ENCODE assay signal across 29 cellular contexts in the genomic region with DNA sequence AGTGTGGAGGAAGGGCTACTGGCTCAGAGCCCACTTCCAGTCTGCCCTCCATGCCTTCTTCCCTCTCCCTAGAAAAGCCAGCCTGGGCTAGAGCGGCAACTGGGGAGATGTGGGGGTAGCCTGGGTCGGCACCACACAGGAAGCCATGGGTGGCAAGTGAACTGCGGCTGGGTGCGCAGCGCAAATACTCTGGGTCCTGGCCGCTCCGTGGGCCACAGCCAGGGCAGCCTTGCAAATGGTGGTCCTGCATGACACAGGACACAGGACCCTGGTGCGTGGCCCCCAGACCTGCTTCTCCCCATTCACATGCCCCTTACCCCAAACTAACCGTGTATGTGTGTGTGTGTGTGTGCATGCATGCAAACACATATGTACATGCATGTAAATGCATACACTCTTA.
"Had no signal": no experiment of that assay in that cellular context is flagged by ENCODE, and none has a peak within 500 bp of the region (broad histone marks: within the 10 kb centered on the region; RNA-seq: fewer than 3 reads in every experiment).

No MANE protein-coding gene starts in this region.

- H3K9me3 ChIP-seq: esophagus squamous epithelium, pancreas, right lobe of liver, testis, tibial artery, upper lobe of left lung had no signal

- H3K4me3 ChIP-seq: coronary artery, esophagus squamous epithelium, lung, pancreas, right lobe of liver, testis, tibial artery, upper lobe of left lung had no signal

- H3K27ac ChIP-seq: coronary artery, esophagus squamous epithelium, pancreas, right lobe of liver, testis, tibial artery, upper lobe of left lung had no signal

- H3K9me3 Mint-ChIP-seq: effector memory CD8-positive, alpha-beta T cell; immature natural killer cell; mesothelial cell of epicardium; naive thymus-derived CD4-positive, alpha-beta T cell; nephron had no signal

- FAIRE-seq: endometrium, pancreas, small intestine, urothelium cell line had no signal

- H3K27me3 Mint-ChIP-seq: effector memory CD8-positive, alpha-beta T cell; naive thymus-derived CD4-positive, alpha-beta T cell had no signal

- H3K4me1 ChIP-seq: pancreas, right lobe of liver, testis, tibial artery, upper lobe of left lung had no signal

- H3K27ac Mint-ChIP-seq: immature natural killer cell; mesothelial cell of epicardium; naive thymus-derived CD4-positive, alpha-beta T cell; nephron had no signal

- DNase-seq: effector memory CD8-positive, alpha-beta T cell; erythroblast; esophagus squamous epithelium; foreskin melanocyte; glutamatergic neuron; hypothalamus; immature natural killer cell; mesenchymal stem cell; naive thymus-derived CD4-positive, alpha-beta T cell; nucleus accumbens; pancreas; retina; small intestine; stimulated activated CD4-positive, alpha-beta T cell treated with anti-CD3 and anti-CD28 coated beads, Interleukin-12 subunit alpha, Interleukin-12 subunit beta, amount 100 ng/mL, for 4 hours; stimulated activated CD4-positive, alpha-beta T cell treated with anti-CD3 and anti-CD28 coated beads, Interleukin-1b, Interleukin-23, amount 100 ng/mL, for 48 hours; stimulated activated CD4-positive, alpha-beta T cell treated with anti-CD3 and anti-CD28 coated beads, Interleukin-4, amount 100 ng/mL, for 1 hour; stimulated activated CD8-positive, alpha-beta memory T cell treated with anti-CD3 and anti-CD28 coated beads, Interleukin-4, amount 100 ng/mL, for 48 hours; stimulated activated naive CD8-positive, alpha-beta T cell treated with anti-CD3 and anti-CD28 coated beads, Interleukin-15, Interleukin-2, amounts not matched to agents 100 U/mL and 50 U/mL, for 24 hours; substantia nigra; testis; tibial artery; upper lobe of left lung had no signal

- ATAC-seq: effector memory CD8-positive, alpha-beta T cell; pancreas; right lobe of liver; stimulated activated naive CD8-positive, alpha-beta T cell treated with anti-CD3 and anti-CD28 coated beads, Interleukin-15, Interleukin-2, amounts not matched to agents 100 U/mL and 50 U/mL, for 24 hours had no signal

- H3K27me3 ChIP-seq: esophagus squamous epithelium, pancreas, right lobe of liver, testis, tibial artery, upper lobe of left lung had no signal

- H3K4me3 Mint-ChIP-seq: effector memory CD8-positive, alpha-beta T cell; immature natural killer cell; mesothelial cell of epicardium; naive thymus-derived CD4-positive, alpha-beta T cell; nephron had no signal

- H3K4me1 Mint-ChIP-seq: immature natural killer cell, mesothelial cell of epicardium, nephron had no signal
